Comparison of ENCODE assay signal across 2 cellular contexts in genomic region chr17:4891405-4892062, GRCh38.
TF ChIP-seq lines count a peak whose summit lies in the region.

No MANE protein-coding gene starts in this region.

TF ChIP-seq in HEK293, 187 proteins besides CTCF, POLR2A, EP300 and RAD21 (continues in another document):
- TF ChIP-seq ZNF837 (tag by site-specific recombination; IDR thresholded peaks at IDR 0.05) (no peak), PRDM4 (tag by site-specific recombination; IDR thresholded peaks at IDR 0.05) (no peak), ZNF623 (tag by site-specific recombination; IDR thresholded peaks at IDR 0.05) (no peak), ZNF785 (tag by site-specific recombination; IDR thresholded peaks at IDR 0.05) (no peak), ZNF626 (tag by site-specific recombination; IDR thresholded peaks at IDR 0.05) (no peak), ZNF621 (tag by site-specific recombination; IDR thresholded peaks at IDR 0.05) (no peak), GLI2 (tag by site-specific recombination; IDR thresholded peaks at IDR 0.05; ENCODE audit: borderline replicate concordance, low read depth) (no peak), ZNF488 (tag by site-specific recombination; IDR thresholded peaks at IDR 0.05) (no peak), ZNF449 (tag by site-specific recombination; IDR thresholded peaks at IDR 0.05) (no peak), MYNN (tag by site-specific recombination; IDR thresholded peaks at IDR 0.05; ENCODE audit: borderline replicate concordance) (no peak), KLF16 (tag by site-specific recombination; IDR thresholded peaks at IDR 0.05) (no peak), ZNF311 (tag by site-specific recombination; IDR thresholded peaks at IDR 0.05; ENCODE audit: borderline replicate concordance) (no peak), KLF1 (tag by site-specific recombination; IDR thresholded peaks at IDR 0.05) (peak; percentile 100), ZSCAN23 (tag by site-specific recombination; IDR thresholded peaks at IDR 0.05) (no peak), HIC1 (tag by site-specific recombination; IDR thresholded peaks at IDR 0.05) (0 out of 2 replicates have a peak, but pooled peaks have one; percentile 10), KLF8 (tag by site-specific recombination; IDR thresholded peaks at IDR 0.05) (0 out of 2 replicates have a peak, but pooled peaks have one; percentile 29), ZBTB21 (tag by site-specific recombination; IDR thresholded peaks at IDR 0.05) (no peak), ZSCAN5A (tag by site-specific recombination; IDR thresholded peaks at IDR 0.05) (no peak), ZNF792 (tag by site-specific recombination; IDR thresholded peaks at IDR 0.05) (no peak), ZBTB6 (tag by site-specific recombination; IDR thresholded peaks at IDR 0.05) (no peak), ZNF561 (tag by site-specific recombination; IDR thresholded peaks at IDR 0.05; ENCODE audit: borderline replicate concordance) (no peak), OSR2 (tag by site-specific recombination; IDR thresholded peaks at IDR 0.05) (no peak)

TF ChIP-seq in GM12878, 131 proteins besides CTCF, POLR2A, EP300 and RAD21:
- no peak for TF ChIP-seq CUX1 (IDR thresholded peaks at IDR 0.05; ENCODE audit: insufficient replicate concordance, low read depth, low read length)
- TF ChIP-seq SKIL (IDR thresholded peaks at IDR 0.05; ENCODE audit: low read depth, poor library complexity, severe bottlenecking), result no peak
- no peak for TF ChIP-seq CEBPB (IDR thresholded peaks at IDR 0.05; ENCODE audit: borderline replicate concordance in 1 of 2, low read depth in 2 of 2, low read length in 2 of 2)
- TF ChIP-seq BCLAF1 (IDR thresholded peaks at IDR 0.05), result no peak
- TF ChIP-seq CREB1 (IDR thresholded peaks at IDR 0.05; ENCODE audit: low read depth), result no peak
- TF ChIP-seq CEBPZ (IDR thresholded peaks at IDR 0.05; ENCODE audit: low read depth, low read length), result no peak
- TF ChIP-seq NR2C2 (IDR thresholded peaks at IDR 0.05; ENCODE audit: borderline replicate concordance, control insufficient read depth, insufficient read length, low read depth), result no peak
- no peak for TF ChIP-seq EZH2 (IDR thresholded peaks at IDR 0.05; ENCODE audit: borderline replicate concordance, control insufficient read depth, low read depth, low read length)
- TF ChIP-seq HSF1 (IDR thresholded peaks at IDR 0.05; ENCODE audit: low read depth, low read length), result no peak
